ENCODE assay signal across 8 cellular contexts in genomic region chr1:998905-999796, GRCh38.
DNase-seq lines count a peak whose midpoint lies in the region; ATAC-seq lines count a peak whose summit lies in the region.

No MANE protein-coding gene starts in this region.

- H3K4me3 Mint-ChIP-seq in effector memory CD8-positive, alpha-beta T cell = peak overlapping the region; percentile 27 to 36

- peaks cover 0 to 21% of the 10 kb centered on the region in 2 donors for H3K27me3 ChIP-seq in muscle layer of colon (ENCODE audit: control insufficient read depth in 1 of 2, insufficient read depth in 2 of 2, low read length in 2 of 2)

- H3K9me3 Mint-ChIP-seq in effector memory CD8-positive, alpha-beta T cell = no peaks in the 10 kb centered on the region

- peaks cover 30% of the 10 kb centered on the region for H3K36me3 Mint-ChIP-seq in effector memory CD8-positive, alpha-beta T cell (ENCODE audit: insufficient read depth)

- H3K4me1 ChIP-seq in ES-I3 (ENCODE audit: insufficient read depth, low read length) (peaks cover 7% of the 10 kb centered on the region; the same call in 1 of the 2 replicates), muscle layer of colon (ENCODE audit: insufficient read depth, low read length) (no peaks in the 10 kb centered on the region)

- no peak overlapping the region for H3K27ac Mint-ChIP-seq in effector memory CD8-positive, alpha-beta T cell

- H3K4me1 Mint-ChIP-seq in effector memory CD8-positive, alpha-beta T cell (ENCODE audit: low read depth in 2 of 2) = peaks cover 9 to 10% of the 10 kb centered on the region in 2 donors

- peak; percentile 26 for ATAC-seq in effector memory CD8-positive, alpha-beta T cell (replicated peaks)
- ATAC-seq in GM21786 (IDR thresholded peaks at IDR 0.05; ENCODE audit: unreplicated experiment) = no peak
- no peak for ATAC-seq in HG02642 (IDR thresholded peaks at IDR 0.05; ENCODE audit: poor library complexity, unreplicated experiment)
- ATAC-seq in HG03521 (IDR thresholded peaks at IDR 0.05; ENCODE audit: unreplicated experiment) = no peak

- DNase-seq in NCI-H748 (lab: John Stamatoyannopoulos, UW; ENCODE audit: unreplicated experiment) = peak; percentile 60
- peak in 1 of 3 experiments; percentile 40 for DNase-seq in effector memory CD8-positive, alpha-beta T cell
- no peak for DNase-seq in kidney glomerular epithelial cell (lab: John Stamatoyannopoulos, UW)

- peaks cover 38 to 68% of the 10 kb centered on the region in 2 donors for H3K27me3 Mint-ChIP-seq in effector memory CD8-positive, alpha-beta T cell

- no peaks in the 10 kb centered on the region for H3K9me3 ChIP-seq in ES-I3 (ENCODE audit: control insufficient read depth, insufficient read depth, low read length)
- no peaks in the 10 kb centered on the region for H3K9me3 ChIP-seq in muscle layer of colon (ENCODE audit: low read length)

- H3K9ac ChIP-seq in ES-I3 (ENCODE audit: low read depth, low read length) (peak overlapping the region; percentile 52), muscle layer of colon (ENCODE audit: low read length) (no peak overlapping the region)

- peak overlapping the region; percentile 53 to 64 for H3K4me3 ChIP-seq in muscle layer of colon (ENCODE audit: low read depth in 1 of 2, low read length in 2 of 2)

- no peaks in the 10 kb centered on the region for H3K36me3 ChIP-seq in ES-I3 (ENCODE audit: insufficient read depth, low read length)
- H3K36me3 ChIP-seq in muscle layer of colon (ENCODE audit: insufficient read depth, low read length) = no peaks in the 10 kb centered on the region

- H3K27ac ChIP-seq in muscle layer of colon (ENCODE audit: low read depth, low read length) = peak overlapping the region; percentile 96
